In genomic region chr13:28140433-28141125, GRCh38 we compare ENCODE assay signal across 9 cellular contexts. TPM values are rescaled to one million over a fixed set of nuclear protein-coding genes. Genes with fewer than 3 reads are reported as not detected.
A peak's percentile ranks its signal among the peaks of the same experiment; 100 is the strongest.
DNase-seq lines count a peak whose midpoint lies in the region; ATAC-seq and TF ChIP-seq lines count a peak whose summit lies in the region.
"Had no signal": no experiment of that assay in that cellular context is flagged by ENCODE, and none has a peak within 500 bp of the region (broad histone marks: within the 10 kb centered on the region; RNA-seq: fewer than 3 reads in every experiment).

No MANE protein-coding gene starts in this region.

- peaks cover 5 to 8% of the 10 kb centered on the region in 2 donors for H3K36me3 Mint-ChIP-seq in CD14-positive monocyte
- H3K36me3 Mint-ChIP-seq in natural killer cell treated with Interleukin-12 subunit alpha and Interleukin-12 subunit beta and Interleukin-15 and Interleukin-18, amount 100 ng/mL, for 72 hours = peaks cover 8% of the 10 kb centered on the region

- no peak for DNase-seq in CD14-positive monocyte (ENCODE audit: low spot score)
- DNase-seq in choroid plexus epithelial cell (ENCODE audit: low read depth) = no peak
- no peak for DNase-seq in natural killer cell treated with Interleukin-12 subunit alpha and Interleukin-12 subunit beta and Interleukin-15 and Interleukin-18, amount 100 ng/mL, for 72 hours (ENCODE audit: low spot score)
- no peak for DNase-seq in NCI-H128 (lab: John Stamatoyannopoulos, UW; ENCODE audit: unreplicated experiment)
- no peak for DNase-seq in stimulated activated CD4-positive, alpha-beta T cell treated with anti-CD3 and anti-CD28 coated beads, Interleukin-4, amount 100 ng/mL, for 4 hours
- DNase-seq in NCI-H187 treated with DMSO at 0.1 percent for 48 hours (lab: John Stamatoyannopoulos, UW) = no peak
- DNase-seq in GM19238 (ENCODE audit: insufficient read length, low spot score) = no peak
- DNase-seq: NCI-H526 treated with DMSO at 0.1 percent for 48 hours had no signal

- no peak overlapping the region for H3K9ac ChIP-seq in KMS-11

- no peak overlapping the region for H2AFZ ChIP-seq in KMS-11 (ENCODE audit: low read depth)

- peak overlapping the region; percentile 73 for H3K4me2 ChIP-seq in KMS-11

- peaks cover 60% of the 10 kb centered on the region for H3K4me1 Mint-ChIP-seq in CD14-positive monocyte
- H3K4me1 Mint-ChIP-seq in natural killer cell treated with Interleukin-12 subunit alpha and Interleukin-12 subunit beta and Interleukin-15 and Interleukin-18, amount 100 ng/mL, for 72 hours (ENCODE audit: low read depth in 2 of 2) = peaks cover 37 to 63% of the 10 kb centered on the region in 2 donors

- H3K4me1 ChIP-seq in KMS-11 (ENCODE audit: low read depth, poor library complexity, severe bottlenecking) = peaks cover 6% of the 10 kb centered on the region

- H4K20me1 ChIP-seq in KMS-11 (ENCODE audit: insufficient read depth) = no peaks in the 10 kb centered on the region

- intact Hi-C loops in CD14-positive monocyte (cut with micrococcal nuclease) = no loop called here

- H3K9me3 Mint-ChIP-seq in CD14-positive monocyte = no peaks in the 10 kb centered on the region
- no peaks in the 10 kb centered on the region for H3K9me3 Mint-ChIP-seq in natural killer cell treated with Interleukin-12 subunit alpha and Interleukin-12 subunit beta and Interleukin-15 and Interleukin-18, amount 100 ng/mL, for 72 hours

- H3K27me3 ChIP-seq in KMS-11 (ENCODE audit: insufficient read depth, low read depth) = no peaks in the 10 kb centered on the region

- no peaks in the 10 kb centered on the region for H3K36me3 ChIP-seq in KMS-11 (ENCODE audit: insufficient read depth)

- H3K27ac Mint-ChIP-seq in CD14-positive monocyte = peak overlapping the region in 6 of 7 donors; percentile 82 to 95 (median 89)
- peak overlapping the region; percentile 83 to 96 for H3K27ac Mint-ChIP-seq in natural killer cell treated with Interleukin-12 subunit alpha and Interleukin-12 subunit beta and Interleukin-15 and Interleukin-18, amount 100 ng/mL, for 72 hours

- H3K27ac ChIP-seq in KMS-11 = no peak overlapping the region

- TF ChIP-seq CTCF in CD14-positive monocyte (IDR thresholded peaks at IDR 0.05) = no peak
- no peak for TF ChIP-seq CTCF in KMS-11 (conservative IDR thresholded peaks at IDR 0.05; ENCODE audit: low read depth, low read length)
- TF ChIP-seq CTCF in choroid plexus epithelial cell (conservative IDR thresholded peaks at IDR 0.05; ENCODE audit: low read depth, low read length) = no peak

- ATAC-seq in natural killer cell treated with Interleukin-12 subunit alpha and Interleukin-12 subunit beta and Interleukin-15 and Interleukin-18, amount 100 ng/mL, for 72 hours = no peak

- H3K27me3 Mint-ChIP-seq in CD14-positive monocyte (ENCODE audit: low read depth in 3 of 3) = peaks cover 0 to 1% (median 0%) of the 10 kb centered on the region in 3 donors
- no peaks in the 10 kb centered on the region for H3K27me3 Mint-ChIP-seq in natural killer cell treated with Interleukin-12 subunit alpha and Interleukin-12 subunit beta and Interleukin-15 and Interleukin-18, amount 100 ng/mL, for 72 hours

- H3K79me2 ChIP-seq in KMS-11 (ENCODE audit: insufficient read depth, low read depth) = peaks cover 69% of the 10 kb centered on the region

- H3K4me3 Mint-ChIP-seq in CD14-positive monocyte = peak overlapping the region; percentile 86 to 97
- peak overlapping the region; percentile 95 for H3K4me3 Mint-ChIP-seq in natural killer cell treated with Interleukin-12 subunit alpha and Interleukin-12 subunit beta and Interleukin-15 and Interleukin-18, amount 100 ng/mL, for 72 hours

- H3K4me3 ChIP-seq in KMS-11 (IDR thresholded peaks at IDR 0.05; ENCODE audit: insufficient read depth, low read depth, low read length) = no peak overlapping the region
- H3K4me3 ChIP-seq in choroid plexus epithelial cell (ENCODE audit: low read depth, low read length) = peak overlapping the region; percentile 78

RNA-seq across cellular contexts. Expression of gene PAN3, which starts 2.2 kb away (rescaled TPM):
- polyA plus RNA-seq in CD14-positive monocyte = 1 to 10 TPM; 3.0 to 3.2 TPM
- 10 to 100 TPM; 38.5 to 43.2 TPM for total RNA-seq in natural killer cell treated with Interleukin-12 subunit alpha and Interleukin-12 subunit beta and Interleukin-15 and Interleukin-18, amount 100 ng/mL, for 72 hours

RNA-seq across cellular contexts. Expression of gene FLT3, which starts 40.2 kb away (rescaled TPM):
- polyA plus RNA-seq in CD14-positive monocyte = 1 to 10 TPM; 2.1 to 3.7 TPM
- not detected for total RNA-seq in natural killer cell treated with Interleukin-12 subunit alpha and Interleukin-12 subunit beta and Interleukin-15 and Interleukin-18, amount 100 ng/mL, for 72 hours
